Comparison of ENCODE assay signal across 23 cellular contexts in genomic region chr16:69088684-69089083, GRCh38. TPM values are rescaled to one million over a fixed set of nuclear protein-coding genes. Genes with fewer than 3 reads are reported as not detected.
DNase-seq lines count a peak whose midpoint lies in the region; ATAC-seq, FAIRE-seq and TF ChIP-seq lines count a peak whose summit lies in the region.
"Had no signal": no experiment of that assay in that cellular context is flagged by ENCODE, and none has a peak within 500 bp of the region (broad histone marks: within the 10 kb centered on the region; RNA-seq: fewer than 3 reads in every experiment).

No MANE protein-coding gene starts in this region.

- no TSS peak for BruUV-seq in HCT116 (replicated peaks; lab: Mats Ljungman, UMichigan)

- POLR2A ChIA-PET in HCT116 (lab: Charles Lee): interaction anchor here (2.4 to 2.8 kb wide), 2 partner anchors 16 to 17 kb away, joined by 9 to 18 read pairs; partner anchors contain the start of gene HAS3

- no peaks in the 10 kb centered on the region for H3K9me2 ChIP-seq in HCT116 (ENCODE audit: insufficient read depth)

- no peak for TF ChIP-seq RAD21 in HCT116 (IDR thresholded peaks at IDR 0.05; ENCODE audit: low read depth)

- H3K36me3 Mint-ChIP-seq in CD4-positive, CD25-positive, alpha-beta regulatory T cell: peaks cover 15% of the 10 kb centered on the region
- H3K36me3 Mint-ChIP-seq in brain (peaks cover 11% of the 10 kb centered on the region), nephron progenitor cell (ENCODE audit: low read depth) (peaks cover 2% of the 10 kb centered on the region)
- H3K36me3 Mint-ChIP-seq: mesothelial cell of epicardium had no signal

- no peak overlapping the region for H2AFZ ChIP-seq in HCT116 (ENCODE audit: low read depth, low read length, poor library complexity, severe bottlenecking)

- H3K27ac Mint-ChIP-seq in CD4-positive, CD25-positive, alpha-beta regulatory T cell: peak overlapping the region; percentile 63 to 91 (median 81)
- H3K27ac Mint-ChIP-seq in brain: peak overlapping the region in 3 of 5 experiments; percentile 59 to 88 (median 86)
- H3K27ac Mint-ChIP-seq in nephron progenitor cell: peak overlapping the region; percentile 46
- H3K27ac Mint-ChIP-seq: mesothelial cell of epicardium, nephron had no signal

- no peak for ATAC-seq in CD4-positive, CD25-positive, alpha-beta regulatory T cell (ENCODE audit: low read depth in 2 of 2)
- no peak for ATAC-seq in HCT116
- ATAC-seq in right cardiac atrium: no peak

- WGBS in right cardiac atrium: 85% methylated on average over 4 of the region's 4 CpGs
- 79 to 91% (median 83%) methylated on average over 4 of the region's 4 CpGs for WGBS in adrenal gland, 4 donors

- no peak overlapping the region for H3K4me3 ChIP-seq in CD4-positive, CD25-positive, alpha-beta regulatory T cell (ENCODE audit: low read depth, low read length)
- H3K4me3 ChIP-seq in HCT116 (replicated peaks in 1 of 2; ENCODE audit: low read depth in 1 of 2, low read length in 2 of 2): no peak overlapping the region
- no peak overlapping the region for H3K4me3 ChIP-seq in right cardiac atrium (ENCODE audit: low read length)
- H3K4me3 ChIP-seq in adrenal gland: no peak overlapping the region
- H3K4me3 ChIP-seq: esophagus muscularis mucosa, upper lobe of right lung had no signal

- H3K27me3 ChIP-seq in CD4-positive, CD25-positive, alpha-beta regulatory T cell (ENCODE audit: control insufficient read depth, insufficient read depth, low read length): no peaks in the 10 kb centered on the region
- no peaks in the 10 kb centered on the region for H3K27me3 ChIP-seq in HCT116 (ENCODE audit: insufficient read depth, low read length)
- H3K27me3 ChIP-seq in right cardiac atrium (ENCODE audit: control insufficient read depth, insufficient read depth): no peaks in the 10 kb centered on the region
- H3K27me3 ChIP-seq in adrenal gland: no peaks in the 10 kb centered on the region
- H3K27me3 ChIP-seq: esophagus muscularis mucosa, upper lobe of right lung had no signal

- peak overlapping the region; percentile 43 for H3K4me2 ChIP-seq in HCT116 (ENCODE audit: low read length)

- no peak overlapping the region for H3K27ac ChIP-seq in CD4-positive, CD25-positive, alpha-beta regulatory T cell (ENCODE audit: insufficient read depth, low read length, poor library complexity, severe bottlenecking)
- H3K27ac ChIP-seq in HCT116 (ENCODE audit: low read depth, low read length) (peak overlapping the region; percentile 9; the same call in 1 of the 2 replicates), right cardiac atrium (ENCODE audit: low read length) (no peak overlapping the region), adrenal gland (no peak overlapping the region)
- H3K27ac ChIP-seq: esophagus muscularis mucosa had no signal

- RAD21 ChIA-PET in HCT116 (lab: Charles Lee; ENCODE audit: low non-redundant PET in 1 of 2, low total read pairs in 2 of 2, uncharacterized antibody in 2 of 2, unreplicated experiment in 2 of 2): interaction anchor here in 1 of 2 experiments (0.5 kb wide), 1 partner anchor 175 kb away, joined by 4 read pairs; no protein-coding TSS in a partner anchor

- CTCF ChIA-PET in HCT116 (lab: Charles Lee): no interaction called here

- no peaks in the 10 kb centered on the region for H4K20me1 ChIP-seq in HCT116 (ENCODE audit: insufficient read depth)

- intact Hi-C loops in HCT116 (cut with micrococcal nuclease): no loop called here
- intact Hi-C loops in right cardiac atrium (cut with DNase I): no loop called here
- intact Hi-C loops in adrenal gland (cut with DNase I): no loop called here

- H3K4me1 Mint-ChIP-seq in CD4-positive, CD25-positive, alpha-beta regulatory T cell: peaks cover 7 to 26% (median 13%) of the 10 kb centered on the region in 4 donors
- H3K4me1 Mint-ChIP-seq in brain (peaks cover 18% of the 10 kb centered on the region), nephron progenitor cell (peaks cover 20% of the 10 kb centered on the region)

- H3K27me3 Mint-ChIP-seq in CD4-positive, CD25-positive, alpha-beta regulatory T cell: peaks cover 8% of the 10 kb centered on the region
- H3K27me3 Mint-ChIP-seq in brain (no peaks in the 10 kb centered on the region), nephron progenitor cell (ENCODE audit: low read depth, poor library complexity) (peaks cover under 1% of the 10 kb centered on the region)
- H3K27me3 Mint-ChIP-seq: stimulated activated naive CD8-positive, alpha-beta T cell treated with anti-CD3 and anti-CD28 coated beads, Interleukin-15, amount 100 ng/mL, for 72 hours had no signal

- H3K9ac ChIP-seq in HCT116 (ENCODE audit: low read length): peak overlapping the region; percentile 19; the same call in 1 of the 2 replicates

- H3K36me3 ChIP-seq in CD4-positive, CD25-positive, alpha-beta regulatory T cell (ENCODE audit: control insufficient read depth, insufficient read depth, low read length): peaks cover 10% of the 10 kb centered on the region
- H3K36me3 ChIP-seq in HCT116 (ENCODE audit: control insufficient read depth in 1 of 2, insufficient read depth in 2 of 2, low read length in 2 of 2) (no peaks in the 10 kb centered on the region), adrenal gland (replicated peaks in 1 of 2) (no peaks in the 10 kb centered on the region)
- H3K36me3 ChIP-seq: upper lobe of right lung had no signal

- DNase-seq in CD4-positive, CD25-positive, alpha-beta regulatory T cell: no peak
- DNase-seq in HCT116 (ENCODE audit: low read depth, low spot score) (no peak), nephron progenitor cell (no peak), right cardiac atrium (no peak), HTR-8/SVneo (ENCODE audit: insufficient read length, low spot score) (no peak), adrenal gland (no peak), NOMO-1 treated with dmso at 0.1 percent for 144 hours (lab: John Stamatoyannopoulos, UW; ENCODE audit: unreplicated experiment) (no peak)
- DNase-seq: activated gamma-delta T cell treated with Interleukin-2 at 50 U/mL for 16 hours; Caco-2; effector memory CD4-positive, alpha-beta T cell; EL; NCI-H1417 treated with DMSO at 0.1 percent for 48 hours; NCI-H526 treated with DMSO at 0.1 percent for 48 hours; Right ventricle myocardium superior; stimulated activated CD4-positive, alpha-beta T cell treated with anti-CD3 and anti-CD28 coated beads, Interleukin-4, amount 100 ng/mL, for 1 hour; stimulated activated naive CD8-positive, alpha-beta T cell treated with anti-CD3 and anti-CD28 coated beads, Interleukin-15, amount 100 ng/mL, for 72 hours; SW 1271 had no signal

- no peak for FAIRE-seq in HTR-8/SVneo (lab: Jason Lieb, UNC)
- FAIRE-seq: small intestine had no signal

- TF ChIP-seq POLR2A in HCT116 (IDR thresholded peaks at IDR 0.05; ENCODE audit: borderline replicate concordance, extremely low read depth, insufficient read depth, insufficient read length): no peak
- TF ChIP-seq POLR2A in adrenal gland (IDR thresholded peaks at IDR 0.05): no peak

- H3K9me3 ChIP-seq in CD4-positive, CD25-positive, alpha-beta regulatory T cell (ENCODE audit: control insufficient read depth in 2 of 2, low read length in 2 of 2): no peaks in the 10 kb centered on the region
- no peaks in the 10 kb centered on the region for H3K9me3 ChIP-seq in HCT116 (ENCODE audit: control insufficient read depth in 1 of 2, insufficient read depth in 1 of 2, low read depth in 1 of 2, low read length in 2 of 2)
- no peaks in the 10 kb centered on the region for H3K9me3 ChIP-seq in right cardiac atrium (ENCODE audit: control insufficient read depth, low read length)
- no peaks in the 10 kb centered on the region for H3K9me3 ChIP-seq in adrenal gland (replicated peaks in 1 of 3)
- H3K9me3 ChIP-seq: Caco-2, esophagus muscularis mucosa, upper lobe of right lung had no signal

- peaks cover 8% of the 10 kb centered on the region for H3K4me1 ChIP-seq in CD4-positive, CD25-positive, alpha-beta regulatory T cell (ENCODE audit: control insufficient read depth, insufficient read depth, low read length, poor library complexity, severe bottlenecking)
- H3K4me1 ChIP-seq in HCT116 (ENCODE audit: control insufficient read depth in 1 of 2, insufficient read depth in 2 of 2, low read length in 2 of 2) (peaks cover 18 to 29% of the 10 kb centered on the region in 2 experiments), right cardiac atrium (ENCODE audit: control insufficient read depth, insufficient read depth, low read length) (peaks cover 3% of the 10 kb centered on the region), adrenal gland (replicated peaks in 1 of 2) (peaks cover 3 to 15% of the 10 kb centered on the region in 2 donors)

- H3K4me3 Mint-ChIP-seq in CD4-positive, CD25-positive, alpha-beta regulatory T cell: no peak overlapping the region
- H3K4me3 Mint-ChIP-seq in brain (no peak overlapping the region), nephron progenitor cell (no peak overlapping the region)
- H3K4me3 Mint-ChIP-seq: mesothelial cell of epicardium; nephron; stimulated activated naive CD8-positive, alpha-beta T cell treated with anti-CD3 and anti-CD28 coated beads, Interleukin-15, amount 100 ng/mL, for 72 hours had no signal

- H3K9me3 Mint-ChIP-seq in CD4-positive, CD25-positive, alpha-beta regulatory T cell: no peaks in the 10 kb centered on the region
- no peaks in the 10 kb centered on the region for H3K9me3 Mint-ChIP-seq in brain
- H3K9me3 Mint-ChIP-seq in nephron progenitor cell: no peaks in the 10 kb centered on the region
- H3K9me3 Mint-ChIP-seq: mesothelial cell of epicardium; nephron; stimulated activated naive CD8-positive, alpha-beta T cell treated with anti-CD3 and anti-CD28 coated beads, Interleukin-15, amount 100 ng/mL, for 72 hours had no signal

- TF ChIP-seq CTCF in HCT116 (IDR thresholded peaks at IDR 0.05 in 2 of 3, conservative IDR thresholded peaks at IDR 0.05 in 1 of 3; ENCODE audit: borderline replicate concordance in 1 of 3, insufficient read depth in 1 of 3, low read depth in 2 of 3, low read length in 2 of 3) (no peak), brain (conservative IDR thresholded peaks at IDR 0.05) (no peak), nephron progenitor cell (IDR thresholded peaks at IDR 0.05) (no peak), adrenal gland (IDR thresholded peaks at IDR 0.05) (no peak)

- H3K79me2 ChIP-seq in HCT116 (ENCODE audit: insufficient read depth, low read length): no peaks in the 10 kb centered on the region

RNA-seq across cellular contexts. Expression of gene HAS3, which starts 16.8 kb away (rescaled TPM):
- total RNA-seq in CD4-positive, CD25-positive, alpha-beta regulatory T cell: 3.0 TPM
- under 1 TPM in 3 of 4 donors, not detected in 1; 0.07 to 0.36 (median 0.09) TPM for polyA plus RNA-seq in CD4-positive, CD25-positive, alpha-beta regulatory T cell
- total RNA-seq in HCT116 (2021; ENCODE audit: unreplicated experiment) (140 TPM), right cardiac atrium (under 1 TPM; 0.18 to 0.89 (median 0.39) TPM), adrenal gland (1 to 10 TPM in 1 of 8 donors, under 1 TPM in 7; 0.06 to 1.1 (median 0.43) TPM)
- polyA plus RNA-seq in HCT116 (2012): 56.6 and 57.5 TPM in 2 replicates
- polyA plus RNA-seq in brain (ENCODE audit: insufficient read depth, low read depth, low replicate concordance) (6.5 TPM), right cardiac atrium (0.50 TPM), adrenal gland (1 to 10 TPM in 1 of 3 donors, under 1 TPM in 2; 0.27 to 1.2 (median 0.91) TPM)

RNA-seq across cellular contexts. Expression of gene CHTF8, which starts 43.7 kb away (rescaled TPM):
- 79.4 TPM for total RNA-seq in CD4-positive, CD25-positive, alpha-beta regulatory T cell
- polyA plus RNA-seq in CD4-positive, CD25-positive, alpha-beta regulatory T cell: 100 to 1,000 TPM; 210 to 227 (median 218) TPM
- 184 TPM for total RNA-seq in HCT116 (2021; ENCODE audit: unreplicated experiment)
- polyA plus RNA-seq in HCT116 (2012): 123 and 145 TPM in 2 replicates
- 151 TPM for polyA plus RNA-seq in brain (ENCODE audit: insufficient read depth, low read depth, low replicate concordance)
- 10 to 100 TPM; 48.5 to 60.3 (median 54.1) TPM for total RNA-seq in right cardiac atrium
- polyA plus RNA-seq in right cardiac atrium: 29.6 TPM
- 100 to 1,000 TPM in 3 of 8 donors, 10 to 100 TPM in 5; 60.2 to 207 (median 86.7) TPM for total RNA-seq in adrenal gland
- 100 to 1,000 TPM in 1 of 3 donors, 10 to 100 TPM in 2; 34.0 to 103 (median 37.7) TPM for polyA plus RNA-seq in adrenal gland

RNA-seq across cellular contexts. Expression of gene UTP4, which starts 43.8 kb away (rescaled TPM):
- 44.4 TPM for total RNA-seq in CD4-positive, CD25-positive, alpha-beta regulatory T cell
- polyA plus RNA-seq in CD4-positive, CD25-positive, alpha-beta regulatory T cell: 10 to 100 TPM; 47.6 to 63.2 (median 51.1) TPM
- total RNA-seq in HCT116 (2021; ENCODE audit: unreplicated experiment): 125 TPM
- polyA plus RNA-seq in HCT116 (2012): 78.2 and 80.1 TPM in 2 replicates
- polyA plus RNA-seq in brain (ENCODE audit: insufficient read depth, low read depth, low replicate concordance): 36.3 TPM
- 10 to 100 TPM; 21.3 to 35.1 (median 28.2) TPM for total RNA-seq in right cardiac atrium
- 13.4 TPM for polyA plus RNA-seq in right cardiac atrium
- 10 to 100 TPM in 7 of 8 donors, 1 to 10 TPM in 1; 8.8 to 51.2 (median 27.8) TPM for total RNA-seq in adrenal gland
- polyA plus RNA-seq in adrenal gland: 10 to 100 TPM; 16.2 to 50.8 (median 24.9) TPM

Comparison
In these comparisons a context has a peak if more than half of its experiments do, and no peak if none do; other contexts are left out.
1. RNA of gene HAS3, which starts 16.8 kb away (total RNA-seq): 140 TPM in HCT116 (single experiment); 3.0 TPM in CD4-positive, CD25-positive, alpha-beta regulatory T cell (single experiment), 0.18 to 0.89 TPM in right cardiac atrium and 0.06 to 1.1 TPM in adrenal gland; every median in the first group is over 10 times any median in the second.
2. Peak in every context shown above with its lines, with median percentiles within 50 percentile points of each other: H3K27ac Mint-ChIP-seq.